In the genomic region with DNA sequence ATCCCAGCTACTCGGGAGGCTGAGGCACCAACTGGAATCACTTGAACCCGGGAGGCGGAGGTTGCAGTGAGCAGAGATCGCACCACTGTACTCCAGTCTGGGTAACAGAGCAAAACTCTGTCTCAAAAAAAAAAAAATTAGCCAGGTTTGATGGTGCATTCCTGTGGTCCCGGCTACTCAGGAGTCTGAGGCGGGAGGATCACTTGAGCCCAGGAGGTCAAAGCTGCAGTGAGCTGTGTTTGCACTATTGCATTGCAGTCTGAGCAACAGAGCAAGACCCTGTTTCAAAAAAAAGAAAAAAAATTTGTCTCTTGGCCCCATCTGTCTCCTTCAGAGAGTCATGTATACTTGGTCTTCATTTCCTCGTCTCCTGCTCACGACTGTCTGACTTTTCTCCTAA, we compare ENCODE assay signal across 11 cellular contexts. TPM values are rescaled to one million over a fixed set of nuclear protein-coding genes. Genes with fewer than 3 reads are reported as not detected.
DNase-seq lines count a peak whose midpoint lies in the region; ATAC-seq and TF ChIP-seq lines count a peak whose summit lies in the region.
"Had no signal": no experiment of that assay in that cellular context is flagged by ENCODE, and none has a peak within 500 bp of the region (broad histone marks: within the 10 kb centered on the region; RNA-seq: fewer than 3 reads in every experiment).

No MANE protein-coding gene starts in this region.

- intact Hi-C loops in psoas muscle (cut with DNase I): no loop called here

- peaks cover 53% of the 10 kb centered on the region for H3K36me3 ChIP-seq in NT2/D1 (ENCODE audit: insufficient read depth, insufficient read length, low read length)
- H3K36me3 ChIP-seq in psoas muscle (ENCODE audit: insufficient read depth in 1 of 2, low read depth in 1 of 2): peaks cover 5 to 49% of the 10 kb centered on the region in 2 donors

- peaks cover 5% of the 10 kb centered on the region for H3K4me1 ChIP-seq in NT2/D1 (ENCODE audit: insufficient read depth, insufficient read length)
- H3K4me1 ChIP-seq in psoas muscle: peaks cover 37% of the 10 kb centered on the region

- no peaks in the 10 kb centered on the region for H3K27me3 ChIP-seq in NT2/D1 (ENCODE audit: insufficient read depth, insufficient read length)
- H3K27me3 ChIP-seq in psoas muscle (ENCODE audit: insufficient read depth in 3 of 3, low read length in 2 of 3): no peaks in the 10 kb centered on the region
- H3K27me3 ChIP-seq: upper lobe of left lung had no signal

- H3K27ac ChIP-seq in psoas muscle: peak overlapping the region; percentile 93

- no peak for TF ChIP-seq CTCF in psoas muscle (IDR thresholded peaks at IDR 0.05)

- peaks cover 40% of the 10 kb centered on the region for H3K4me1 Mint-ChIP-seq in T-helper 2 cell treated with Interferon-gamma antibody and Interleukin-4, amounts not matched to agents 5 μg/mL and 100 μg/mL, for 36 hours (ENCODE audit: low read depth)
- peaks cover 64% of the 10 kb centered on the region in 2 donors for H3K4me1 Mint-ChIP-seq in effector memory CD8-positive, alpha-beta T cell (ENCODE audit: low read depth in 2 of 2)

- H3K9me3 Mint-ChIP-seq in T-helper 2 cell treated with Interferon-gamma antibody and Interleukin-4, amounts not matched to agents 5 μg/mL and 100 μg/mL, for 36 hours: no peaks in the 10 kb centered on the region
- no peaks in the 10 kb centered on the region for H3K9me3 Mint-ChIP-seq in effector memory CD8-positive, alpha-beta T cell

- no peak overlapping the region for H3K4me3 ChIP-seq in NT2/D1 (ENCODE audit: insufficient read length, low read depth)
- peak overlapping the region; percentile 83 for H3K4me3 ChIP-seq in psoas muscle

- peak overlapping the region; percentile 98 for H3K4me3 Mint-ChIP-seq in T-helper 2 cell treated with Interferon-gamma antibody and Interleukin-4, amounts not matched to agents 5 μg/mL and 100 μg/mL, for 36 hours
- H3K4me3 Mint-ChIP-seq in effector memory CD8-positive, alpha-beta T cell: peak overlapping the region; percentile 83 to 100

- no peaks in the 10 kb centered on the region for H3K27me3 Mint-ChIP-seq in T-helper 2 cell treated with Interferon-gamma antibody and Interleukin-4, amounts not matched to agents 5 μg/mL and 100 μg/mL, for 36 hours (ENCODE audit: low read depth)
- H3K27me3 Mint-ChIP-seq in effector memory CD8-positive, alpha-beta T cell: no peaks in the 10 kb centered on the region

- 49 to 60% (median 57%) methylated on average over 8 of the region's 8 CpGs for WGBS in psoas muscle, 3 donors

- no peak for DNase-seq in T-helper 2 cell treated with Interferon-gamma antibody and Interleukin-4, amounts not matched to agents 5 μg/mL and 100 μg/mL, for 36 hours (ENCODE audit: low spot score)
- DNase-seq in T-helper 2 cell (no peak), NT2/D1 (ENCODE audit: low read depth, low spot score) (no peak), psoas muscle (no peak), dedifferentiated amniotic fluid mesenchymal stem cell (ENCODE audit: extremely low spot score) (no peak), NCI-H2081 (lab: John Stamatoyannopoulos, UW) (no peak)
- no peak for DNase-seq in effector memory CD8-positive, alpha-beta T cell
- DNase-seq: head of caudate nucleus, NCI-H1092 treated with DMSO at 0.1 percent for 48 hours, upper lobe of left lung had no signal

- H3K9ac ChIP-seq in NT2/D1 (ENCODE audit: insufficient read length, low read depth): peak overlapping the region; percentile 4

- peaks cover 51% of the 10 kb centered on the region for H3K36me3 Mint-ChIP-seq in T-helper 2 cell treated with Interferon-gamma antibody and Interleukin-4, amounts not matched to agents 5 μg/mL and 100 μg/mL, for 36 hours (ENCODE audit: low read depth)
- peaks cover 100% of the 10 kb centered on the region for H3K36me3 Mint-ChIP-seq in effector memory CD8-positive, alpha-beta T cell (ENCODE audit: insufficient read depth)

- H3K27ac Mint-ChIP-seq in T-helper 2 cell treated with Interferon-gamma antibody and Interleukin-4, amounts not matched to agents 5 μg/mL and 100 μg/mL, for 36 hours: peak overlapping the region; percentile 71
- peak overlapping the region; percentile 97 to 98 for H3K27ac Mint-ChIP-seq in effector memory CD8-positive, alpha-beta T cell

- peaks cover 6% of the 10 kb centered on the region; the same call in 1 of the 2 replicates for H3K9me3 ChIP-seq in NT2/D1 (ENCODE audit: insufficient read depth, low read length)
- no peaks in the 10 kb centered on the region for H3K9me3 ChIP-seq in psoas muscle

- no peak for ATAC-seq in effector memory CD8-positive, alpha-beta T cell (replicated peaks)
- ATAC-seq in psoas muscle: no peak
- no peak for ATAC-seq in GM21447 (IDR thresholded peaks at IDR 0.05; ENCODE audit: unreplicated experiment)

RNA-seq across cellular contexts. Expression of a gene that starts 1.6 kb away (rescaled TPM):
- total RNA-seq in psoas muscle: 10 to 100 TPM; 15.5 to 25.7 (median 21.6) TPM
- polyA plus RNA-seq in psoas muscle: 10 to 100 TPM; 13.7 to 23.7 (median 19.9) TPM

RNA-seq across cellular contexts. Expression of a gene that starts 42.1 kb away (rescaled TPM):
- total RNA-seq in psoas muscle: 10 to 100 TPM in 2 of 4 donors, 1 to 10 TPM in 2; 8.2 to 10.8 (median 10.1) TPM
- polyA plus RNA-seq in psoas muscle: 10 to 100 TPM in 1 of 3 donors, 1 to 10 TPM in 2; 2.8 to 10.5 (median 3.2) TPM

RNA-seq across cellular contexts. Expression of a gene that starts 47.4 kb away (rescaled TPM):
- total RNA-seq in psoas muscle: 100 to 1,000 TPM in 2 of 4 donors, 10 to 100 TPM in 2; 82.2 to 129 (median 105) TPM
- 10 to 100 TPM; 54.3 to 82.3 (median 69.2) TPM for polyA plus RNA-seq in psoas muscle

RNA-seq across cellular contexts. Expression of a gene that starts 52.3 kb away (rescaled TPM):
- total RNA-seq in psoas muscle: 1 to 10 TPM; 1.7 to 2.5 (median 2.0) TPM
- polyA plus RNA-seq in psoas muscle: 10 to 100 TPM in 1 of 3 donors, 1 to 10 TPM in 2; 7.9 to 13.1 (median 9.3) TPM
